1 cellular context compared by ENCODE assay signal in the genomic region with DNA sequence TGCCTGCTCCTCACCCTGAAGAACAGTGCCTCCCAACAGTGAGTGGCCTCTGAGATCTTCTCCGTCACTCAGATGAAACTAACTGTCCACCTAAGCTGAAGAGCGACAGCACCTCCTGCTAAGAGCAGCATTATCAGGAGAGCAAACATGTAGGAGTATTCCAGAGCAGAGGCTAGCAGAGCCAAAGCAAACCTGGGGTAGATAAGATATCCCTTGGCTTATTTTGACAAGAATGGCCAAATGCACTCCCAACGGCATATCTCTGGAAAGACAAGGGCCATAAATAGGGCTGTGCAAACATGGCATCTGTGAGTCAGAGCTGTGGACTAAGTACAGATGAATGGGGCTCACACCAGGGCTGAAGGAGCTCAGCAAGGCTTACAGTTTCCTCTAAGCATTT.
TF ChIP-seq lines count a peak whose summit lies in the region.

No MANE protein-coding gene starts in this region.

TF ChIP-seq in HepG2, 621 proteins besides CTCF, POLR2A, EP300 and RAD21 (continued from another document):
- TF ChIP-seq, protein P1, sequence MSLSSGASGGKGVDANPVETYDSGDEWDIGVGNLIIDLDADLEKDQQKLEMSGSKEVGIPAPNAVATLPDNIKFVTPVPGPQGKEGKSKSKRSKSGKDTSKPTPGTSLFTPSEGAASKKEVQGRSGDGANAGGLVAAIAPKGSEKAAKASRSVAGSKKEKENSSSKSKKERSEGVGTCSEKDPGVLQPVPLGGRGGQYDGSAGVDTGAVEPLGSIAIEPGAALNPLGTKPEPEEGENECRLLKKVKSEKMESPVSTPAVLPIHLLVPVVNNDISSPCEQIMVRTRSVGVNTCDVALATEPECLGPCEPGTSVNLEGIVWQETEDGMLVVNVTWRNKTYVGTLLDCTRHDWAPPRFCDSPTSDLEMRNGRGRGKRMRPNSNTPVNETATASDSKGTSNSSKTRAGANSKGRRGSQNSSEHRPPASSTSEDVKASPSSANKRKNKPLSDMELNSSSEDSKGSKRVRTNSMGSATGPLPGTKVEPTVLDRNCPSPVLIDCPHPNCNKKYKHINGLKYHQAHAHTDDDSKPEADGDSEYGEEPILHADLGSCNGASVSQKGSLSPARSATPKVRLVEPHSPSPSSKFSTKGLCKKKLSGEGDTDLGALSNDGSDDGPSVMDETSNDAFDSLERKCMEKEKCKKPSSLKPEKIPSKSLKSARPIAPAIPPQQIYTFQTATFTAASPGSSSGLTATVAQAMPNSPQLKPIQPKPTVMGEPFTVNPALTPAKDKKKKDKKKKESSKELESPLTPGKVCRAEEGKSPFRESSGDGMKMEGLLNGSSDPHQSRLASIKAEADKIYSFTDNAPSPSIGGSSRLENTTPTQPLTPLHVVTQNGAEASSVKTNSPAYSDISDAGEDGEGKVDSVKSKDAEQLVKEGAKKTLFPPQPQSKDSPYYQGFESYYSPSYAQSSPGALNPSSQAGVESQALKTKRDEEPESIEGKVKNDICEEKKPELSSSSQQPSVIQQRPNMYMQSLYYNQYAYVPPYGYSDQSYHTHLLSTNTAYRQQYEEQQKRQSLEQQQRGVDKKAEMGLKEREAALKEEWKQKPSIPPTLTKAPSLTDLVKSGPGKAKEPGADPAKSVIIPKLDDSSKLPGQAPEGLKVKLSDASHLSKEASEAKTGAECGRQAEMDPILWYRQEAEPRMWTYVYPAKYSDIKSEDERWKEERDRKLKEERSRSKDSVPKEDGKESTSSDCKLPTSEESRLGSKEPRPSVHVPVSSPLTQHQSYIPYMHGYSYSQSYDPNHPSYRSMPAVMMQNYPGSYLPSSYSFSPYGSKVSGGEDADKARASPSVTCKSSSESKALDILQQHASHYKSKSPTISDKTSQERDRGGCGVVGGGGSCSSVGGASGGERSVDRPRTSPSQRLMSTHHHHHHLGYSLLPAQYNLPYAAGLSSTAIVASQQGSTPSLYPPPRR (CRISPR knock-in tag; IDR thresholded peaks at IDR 0.05; ENCODE audit: borderline replicate concordance): peak; percentile 63; the same call in 1 of the 2 replicates
- TF ChIP-seq, protein P2, sequence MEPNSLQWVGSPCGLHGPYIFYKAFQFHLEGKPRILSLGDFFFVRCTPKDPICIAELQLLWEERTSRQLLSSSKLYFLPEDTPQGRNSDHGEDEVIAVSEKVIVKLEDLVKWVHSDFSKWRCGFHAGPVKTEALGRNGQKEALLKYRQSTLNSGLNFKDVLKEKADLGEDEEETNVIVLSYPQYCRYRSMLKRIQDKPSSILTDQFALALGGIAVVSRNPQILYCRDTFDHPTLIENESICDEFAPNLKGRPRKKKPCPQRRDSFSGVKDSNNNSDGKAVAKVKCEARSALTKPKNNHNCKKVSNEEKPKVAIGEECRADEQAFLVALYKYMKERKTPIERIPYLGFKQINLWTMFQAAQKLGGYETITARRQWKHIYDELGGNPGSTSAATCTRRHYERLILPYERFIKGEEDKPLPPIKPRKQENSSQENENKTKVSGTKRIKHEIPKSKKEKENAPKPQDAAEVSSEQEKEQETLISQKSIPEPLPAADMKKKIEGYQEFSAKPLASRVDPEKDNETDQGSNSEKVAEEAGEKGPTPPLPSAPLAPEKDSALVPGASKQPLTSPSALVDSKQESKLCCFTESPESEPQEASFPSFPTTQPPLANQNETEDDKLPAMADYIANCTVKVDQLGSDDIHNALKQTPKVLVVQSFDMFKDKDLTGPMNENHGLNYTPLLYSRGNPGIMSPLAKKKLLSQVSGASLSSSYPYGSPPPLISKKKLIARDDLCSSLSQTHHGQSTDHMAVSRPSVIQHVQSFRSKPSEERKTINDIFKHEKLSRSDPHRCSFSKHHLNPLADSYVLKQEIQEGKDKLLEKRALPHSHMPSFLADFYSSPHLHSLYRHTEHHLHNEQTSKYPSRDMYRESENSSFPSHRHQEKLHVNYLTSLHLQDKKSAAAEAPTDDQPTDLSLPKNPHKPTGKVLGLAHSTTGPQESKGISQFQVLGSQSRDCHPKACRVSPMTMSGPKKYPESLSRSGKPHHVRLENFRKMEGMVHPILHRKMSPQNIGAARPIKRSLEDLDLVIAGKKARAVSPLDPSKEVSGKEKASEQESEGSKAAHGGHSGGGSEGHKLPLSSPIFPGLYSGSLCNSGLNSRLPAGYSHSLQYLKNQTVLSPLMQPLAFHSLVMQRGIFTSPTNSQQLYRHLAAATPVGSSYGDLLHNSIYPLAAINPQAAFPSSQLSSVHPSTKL (CRISPR knock-in tag; IDR thresholded peaks at IDR 0.05): peak; percentile 60
- peak; percentile 32 for TF ChIP-seq TEAD3 (CRISPR knock-in tag; optimal IDR thresholded peaks at IDR 0.05; ENCODE audit: borderline replicate concordance)
- TF ChIP-seq PPARG (CRISPR knock-in tag; conservative IDR thresholded peaks at IDR 0.05): 0 out of 2 replicates have a peak, but pooled peaks have one; percentile 37
- TF ChIP-seq FOXP4 (CRISPR knock-in tag; IDR thresholded peaks at IDR 0.05): peak; percentile 37; the same call in 1 of the 2 replicates
- TF ChIP-seq FOXK2 (IDR thresholded peaks at IDR 0.05): no peak
- TF ChIP-seq PAXIP1 (CRISPR knock-in tag; conservative IDR thresholded peaks at IDR 0.05): peak; percentile 43; the same call in 1 of the 2 replicates
- no peak for TF ChIP-seq LCORL (IDR thresholded peaks at IDR 0.05)
- TF ChIP-seq LCORL (CRISPR knock-in tag; IDR thresholded peaks at IDR 0.05): 0 out of 2 replicates have a peak, but pooled peaks have one; percentile 18
- TF ChIP-seq, protein P3, sequence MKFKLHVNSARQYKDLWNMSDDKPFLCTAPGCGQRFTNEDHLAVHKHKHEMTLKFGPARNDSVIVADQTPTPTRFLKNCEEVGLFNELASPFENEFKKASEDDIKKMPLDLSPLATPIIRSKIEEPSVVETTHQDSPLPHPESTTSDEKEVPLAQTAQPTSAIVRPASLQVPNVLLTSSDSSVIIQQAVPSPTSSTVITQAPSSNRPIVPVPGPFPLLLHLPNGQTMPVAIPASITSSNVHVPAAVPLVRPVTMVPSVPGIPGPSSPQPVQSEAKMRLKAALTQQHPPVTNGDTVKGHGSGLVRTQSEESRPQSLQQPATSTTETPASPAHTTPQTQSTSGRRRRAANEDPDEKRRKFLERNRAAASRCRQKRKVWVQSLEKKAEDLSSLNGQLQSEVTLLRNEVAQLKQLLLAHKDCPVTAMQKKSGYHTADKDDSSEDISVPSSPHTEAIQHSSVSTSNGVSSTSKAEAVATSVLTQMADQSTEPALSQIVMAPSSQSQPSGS (CRISPR knock-in tag; IDR thresholded peaks at IDR 0.05): 0 out of 2 replicates have a peak, but pooled peaks have one; percentile 32
- TF ChIP-seq GATAD2A (CRISPR knock-in tag; IDR thresholded peaks at IDR 0.05): peak; percentile 56
- no peak for TF ChIP-seq FOXA1 (IDR thresholded peaks at IDR 0.05)
- TF ChIP-seq FOXA1 (CRISPR knock-in tag; IDR thresholded peaks at IDR 0.05): peak; percentile 82
- TF ChIP-seq JUNB (CRISPR knock-in tag; IDR thresholded peaks at IDR 0.05; ENCODE audit: borderline replicate concordance): 0 out of 2 replicates have a peak, but pooled peaks have one; percentile 59
- peak; percentile 62; the same call in 1 of the 2 replicates for TF ChIP-seq JUND (CRISPR knock-in tag; IDR thresholded peaks at IDR 0.05)
- 0 out of 2 replicates have a peak, but pooled peaks have one; percentile 29 for TF ChIP-seq HMG20A (CRISPR knock-in tag; IDR thresholded peaks at IDR 0.05; ENCODE audit: borderline replicate concordance)
- TF ChIP-seq, protein P4, sequence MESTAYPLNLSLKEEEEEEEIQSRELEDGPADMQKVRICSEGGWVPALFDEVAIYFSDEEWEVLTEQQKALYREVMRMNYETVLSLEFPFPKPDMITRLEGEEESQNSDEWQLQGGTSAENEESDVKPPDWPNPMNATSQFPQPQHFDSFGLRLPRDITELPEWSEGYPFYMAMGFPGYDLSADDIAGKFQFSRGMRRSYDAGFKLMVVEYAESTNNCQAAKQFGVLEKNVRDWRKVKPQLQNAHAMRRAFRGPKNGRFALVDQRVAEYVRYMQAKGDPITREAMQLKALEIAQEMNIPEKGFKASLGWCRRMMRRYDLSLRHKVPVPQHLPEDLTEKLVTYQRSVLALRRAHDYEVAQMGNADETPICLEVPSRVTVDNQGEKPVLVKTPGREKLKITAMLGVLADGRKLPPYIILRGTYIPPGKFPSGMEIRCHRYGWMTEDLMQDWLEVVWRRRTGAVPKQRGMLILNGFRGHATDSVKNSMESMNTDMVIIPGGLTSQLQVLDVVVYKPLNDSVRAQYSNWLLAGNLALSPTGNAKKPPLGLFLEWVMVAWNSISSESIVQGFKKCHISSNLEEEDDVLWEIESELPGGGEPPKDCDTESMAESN (CRISPR knock-in tag; conservative IDR thresholded peaks at IDR 0.05): no peak
- no peak for TF ChIP-seq ZBTB42 (CRISPR knock-in tag; IDR thresholded peaks at IDR 0.05)
- TF ChIP-seq, protein P5, sequence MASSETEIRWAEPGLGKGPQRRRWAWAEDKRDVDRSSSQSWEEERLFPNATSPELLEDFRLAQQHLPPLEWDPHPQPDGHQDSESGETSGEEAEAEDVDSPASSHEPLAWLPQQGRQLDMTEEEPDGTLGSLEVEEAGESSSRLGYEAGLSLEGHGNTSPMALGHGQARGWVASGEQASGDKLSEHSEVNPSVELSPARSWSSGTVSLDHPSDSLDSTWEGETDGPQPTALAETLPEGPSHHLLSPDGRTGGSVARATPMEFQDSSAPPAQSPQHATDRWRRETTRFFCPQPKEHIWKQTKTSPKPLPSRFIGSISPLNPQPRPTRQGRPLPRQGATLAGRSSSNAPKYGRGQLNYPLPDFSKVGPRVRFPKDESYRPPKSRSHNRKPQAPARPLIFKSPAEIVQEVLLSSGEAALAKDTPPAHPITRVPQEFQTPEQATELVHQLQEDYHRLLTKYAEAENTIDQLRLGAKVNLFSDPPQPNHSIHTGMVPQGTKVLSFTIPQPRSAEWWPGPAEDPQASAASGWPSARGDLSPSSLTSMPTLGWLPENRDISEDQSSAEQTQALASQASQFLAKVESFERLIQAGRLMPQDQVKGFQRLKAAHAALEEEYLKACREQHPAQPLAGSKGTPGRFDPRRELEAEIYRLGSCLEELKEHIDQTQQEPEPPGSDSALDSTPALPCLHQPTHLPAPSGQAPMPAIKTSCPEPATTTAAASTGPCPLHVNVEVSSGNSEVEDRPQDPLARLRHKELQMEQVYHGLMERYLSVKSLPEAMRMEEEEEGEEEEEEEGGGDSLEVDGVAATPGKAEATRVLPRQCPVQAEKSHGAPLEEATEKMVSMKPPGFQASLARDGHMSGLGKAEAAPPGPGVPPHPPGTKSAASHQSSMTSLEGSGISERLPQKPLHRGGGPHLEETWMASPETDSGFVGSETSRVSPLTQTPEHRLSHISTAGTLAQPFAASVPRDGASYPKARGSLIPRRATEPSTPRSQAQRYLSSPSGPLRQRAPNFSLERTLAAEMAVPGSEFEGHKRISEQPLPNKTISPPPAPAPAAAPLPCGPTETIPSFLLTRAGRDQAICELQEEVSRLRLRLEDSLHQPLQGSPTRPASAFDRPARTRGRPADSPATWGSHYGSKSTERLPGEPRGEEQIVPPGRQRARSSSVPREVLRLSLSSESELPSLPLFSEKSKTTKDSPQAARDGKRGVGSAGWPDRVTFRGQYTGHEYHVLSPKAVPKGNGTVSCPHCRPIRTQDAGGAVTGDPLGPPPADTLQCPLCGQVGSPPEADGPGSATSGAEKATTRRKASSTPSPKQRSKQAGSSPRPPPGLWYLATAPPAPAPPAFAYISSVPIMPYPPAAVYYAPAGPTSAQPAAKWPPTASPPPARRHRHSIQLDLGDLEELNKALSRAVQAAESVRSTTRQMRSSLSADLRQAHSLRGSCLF (CRISPR knock-in tag; IDR thresholded peaks at IDR 0.05; ENCODE audit: borderline replicate concordance): no peak
- TF ChIP-seq RCOR2 (CRISPR knock-in tag; IDR thresholded peaks at IDR 0.05): 0 out of 2 replicates have a peak, but pooled peaks have one; percentile 22
- peak; percentile 63; the same call in 1 of the 2 replicates for TF ChIP-seq MEF2D (CRISPR knock-in tag; IDR thresholded peaks at IDR 0.05)
- no peak for TF ChIP-seq ZSCAN30 (CRISPR knock-in tag; IDR thresholded peaks at IDR 0.05)
- 0 out of 2 replicates have a peak, but pooled peaks have one; percentile 31 for TF ChIP-seq REPIN1 (CRISPR knock-in tag; IDR thresholded peaks at IDR 0.05; ENCODE audit: borderline replicate concordance, low read depth)
- peak; percentile 58 for TF ChIP-seq XRCC5 (optimal IDR thresholded peaks at IDR 0.05; ENCODE audit: low read length)
- peak; percentile 32; the same call in 1 of the 2 replicates for TF ChIP-seq HOXA3 (CRISPR knock-in tag; IDR thresholded peaks at IDR 0.05)
- TF ChIP-seq SOX5 (CRISPR knock-in tag; IDR thresholded peaks at IDR 0.05; ENCODE audit: borderline replicate concordance): no peak
